Comparison of ENCODE assay signal across 1 cellular context in genomic region chr9:124000784-124001444, GRCh38.
TF ChIP-seq lines count a peak whose summit lies in the region.

No MANE protein-coding gene starts in this region.

TF ChIP-seq in WTC11, 78 proteins besides CTCF, POLR2A, EP300 and RAD21 (continued from another document):
- TF ChIP-seq ZNF219 (CRISPR knock-in tag; IDR thresholded peaks at IDR 0.05; ENCODE audit: borderline replicate concordance) (no peak), ESRRA (CRISPR knock-in tag; IDR thresholded peaks at IDR 0.05; ENCODE audit: borderline replicate concordance) (no peak), HMGA2 (CRISPR knock-in tag; IDR thresholded peaks at IDR 0.05) (no peak), ZNF317 (CRISPR knock-in tag; IDR thresholded peaks at IDR 0.05; ENCODE audit: borderline replicate concordance, low read depth) (no peak), CBFB (CRISPR knock-in tag; IDR thresholded peaks at IDR 0.05; ENCODE audit: low read depth) (no peak), GABPB1 (CRISPR knock-in tag; IDR thresholded peaks at IDR 0.05) (no peak), IRF1 (CRISPR knock-in tag; IDR thresholded peaks at IDR 0.05) (no peak), CDX4 (CRISPR knock-in tag; IDR thresholded peaks at IDR 0.05; ENCODE audit: borderline replicate concordance) (no peak), MXD4 (CRISPR knock-in tag; IDR thresholded peaks at IDR 0.05; ENCODE audit: borderline replicate concordance) (no peak)
